Comparison of ENCODE assay signal across 8 cellular contexts in the genomic region with DNA sequence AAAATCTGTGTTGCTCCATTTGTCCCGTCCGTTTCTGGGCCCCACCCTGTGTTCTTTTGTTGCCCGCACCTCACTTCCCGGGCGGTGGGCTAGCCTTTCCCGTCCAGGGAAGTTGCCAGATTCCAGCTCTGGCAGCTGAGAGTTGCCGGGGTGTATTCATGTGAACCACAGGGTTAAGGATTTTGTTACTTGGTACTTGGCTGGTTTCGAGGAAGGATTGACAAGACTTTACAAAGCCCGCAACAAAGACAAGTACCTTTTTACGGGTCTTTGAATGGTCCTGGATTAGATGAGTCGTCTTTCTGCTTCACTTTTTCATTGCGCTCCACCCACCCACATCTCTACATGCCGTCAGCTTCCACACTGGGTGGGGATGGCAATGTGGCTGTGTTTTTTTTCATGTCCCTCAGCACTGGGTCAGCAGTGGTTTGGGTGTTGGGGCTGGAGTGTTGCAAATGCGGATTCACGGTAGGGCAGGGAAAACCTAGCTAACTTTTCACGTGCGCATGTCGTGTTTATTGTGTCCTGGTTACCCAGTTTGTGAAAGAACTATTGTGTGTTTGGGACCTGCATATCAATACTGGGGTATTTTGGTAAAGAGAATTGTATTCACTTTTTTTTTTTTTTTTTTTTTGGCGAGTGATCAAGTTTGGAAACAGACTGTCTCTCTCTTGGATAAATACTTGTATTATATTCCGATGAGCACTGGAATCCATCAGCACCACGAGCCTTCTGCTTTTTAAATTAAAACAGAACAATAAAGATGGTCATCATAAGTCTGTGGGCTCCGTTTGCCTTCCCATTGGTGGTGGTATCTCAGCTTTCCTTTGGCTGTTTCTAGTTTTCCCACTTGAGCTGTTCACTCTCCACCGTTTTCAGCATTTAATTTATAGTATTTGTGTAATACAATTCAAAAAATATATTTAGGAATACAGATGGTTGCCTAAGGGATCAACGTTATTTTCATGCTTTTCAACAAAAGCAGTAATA. TPM values are rescaled to one million over a fixed set of nuclear protein-coding genes. Genes with fewer than 3 reads are reported as not detected.
DNase-seq lines count a peak whose midpoint lies in the region; ATAC-seq and TF ChIP-seq lines count a peak whose summit lies in the region.

No MANE protein-coding gene starts in this region.

- no peaks in the 10 kb centered on the region for H4K20me1 ChIP-seq in Loucy (ENCODE audit: insufficient read depth, low read length, poor library complexity, severe bottlenecking)

- H3K9me3 ChIP-seq in Loucy (ENCODE audit: insufficient read depth, low read depth, low read length), result no peaks in the 10 kb centered on the region

- no peaks in the 10 kb centered on the region for H3K9me2 ChIP-seq in Loucy (replicated peaks; ENCODE audit: low read depth, low read length)

- H3K36me3 ChIP-seq in Loucy (ENCODE audit: insufficient read depth, low read length), result no peaks in the 10 kb centered on the region

- no peaks in the 10 kb centered on the region for H3K27me3 ChIP-seq in Loucy (ENCODE audit: insufficient read depth, low read length, poor library complexity, severe bottlenecking)

- H3K4me3 ChIP-seq in AG09309 (ENCODE audit: control insufficient read depth, low read depth, low read length) (peak overlapping the region; percentile 65), Loucy (ENCODE audit: low read length, poor library complexity, severe bottlenecking) (peak overlapping the region; percentile 81)

- H3K4me2 ChIP-seq in Loucy (ENCODE audit: low read depth, low read length, poor library complexity, severe bottlenecking), result peak overlapping the region; percentile 84

- H3F3A ChIP-seq in Loucy (ENCODE audit: low read depth), result no peaks in the 10 kb centered on the region

- peak overlapping the region; percentile 74 for H3K27ac ChIP-seq in adipose tissue (ENCODE audit: low read depth, low read length)

- H3K4me1 ChIP-seq in Loucy (ENCODE audit: insufficient read depth, low read length, poor library complexity, severe bottlenecking), result peaks cover 79% of the 10 kb centered on the region

- no peak for TF ChIP-seq CTCF in AG09309 (IDR thresholded peaks at IDR 0.05; ENCODE audit: control insufficient read depth, insufficient read depth, low read depth, low read length, missing control alignments)
- no peak for TF ChIP-seq CTCF in Loucy (conservative IDR thresholded peaks at IDR 0.05; ENCODE audit: low read length)

- ATAC-seq in HG03097 (IDR thresholded peaks at IDR 0.05; ENCODE audit: low FRiP score, unreplicated experiment) (no peak), HG03135 (IDR thresholded peaks at IDR 0.05; ENCODE audit: unreplicated experiment) (no peak)

- DNase-seq in AG09309 (ENCODE audit: low read depth) (no peak), islet precursor cell (peak; percentile 66), middle frontal gyrus (ENCODE audit: extremely low spot score, low spot score) (no peak)
- peak; percentile 37 to 54 for DNase-seq in stimulated activated CD4-positive, alpha-beta T cell treated with anti-CD3 and anti-CD28 coated beads, Interleukin-2, amount 100 ng/mL, for 24 hours

- peak overlapping the region; percentile 82 for H3K9ac ChIP-seq in Loucy (ENCODE audit: low read depth, low read length, poor library complexity, severe bottlenecking)

- peaks cover 61% of the 10 kb centered on the region for H3K79me2 ChIP-seq in Loucy (ENCODE audit: insufficient read depth, low read length)

- WGBS in adipose tissue, 3 donors, result 33 to 40% (median 37%) methylated on average over 24 of the region's 24 CpGs

- H2AFZ ChIP-seq in Loucy (ENCODE audit: low read length), result peak overlapping the region; percentile 76

RNA-seq across cellular contexts. Expression of a gene that starts 1.2 kb away (rescaled TPM):
- polyA plus RNA-seq in adipose tissue, result 10 to 100 TPM; 38.5 to 58.3 (median 47.0) TPM

Comparison
In these comparisons a context has a peak if more than half of its experiments do, and no peak if none do; other contexts are left out.
1. DNase-seq: peak in islet precursor cell (single experiment) and stimulated activated CD4-positive, alpha-beta T cell treated with anti-CD3 and anti-CD28 coated beads, Interleukin-2, amount 100 ng/mL, for 24 hours (2 of 2); none in AG09309 (single experiment) and middle frontal gyrus (single experiment).